8 cellular contexts compared by ENCODE assay signal in genomic region chr10:128211953-128212727, GRCh38.
DNase-seq lines count a peak whose midpoint lies in the region; ATAC-seq, FAIRE-seq and TF ChIP-seq lines count a peak whose summit lies in the region.

No MANE protein-coding gene starts in this region.

- H3K27ac ChIP-seq in breast epithelium: no peak overlapping the region
- no peak overlapping the region for H3K27ac ChIP-seq in kidney (ENCODE audit: low read depth in 2 of 2, low read length in 2 of 2)

- H3K9ac ChIP-seq in kidney (ENCODE audit: low read length in 2 of 2): no peak overlapping the region

- TF ChIP-seq CTCF in WI38 (IDR thresholded peaks at IDR 0.05; ENCODE audit: low read depth, low read length) (peak; percentile 84), breast epithelium (IDR thresholded peaks at IDR 0.05) (peak; percentile 49 to 86 (median 79)), kidney (IDR thresholded peaks at IDR 0.05; ENCODE audit: borderline replicate concordance, extremely low read depth, insufficient read depth) (peak; percentile 75)

- no peaks in the 10 kb centered on the region for H3K36me3 ChIP-seq in breast epithelium
- no peaks in the 10 kb centered on the region for H3K36me3 ChIP-seq in kidney (ENCODE audit: control insufficient read depth in 1 of 2, insufficient read depth in 2 of 2, low read length in 2 of 2)

- ATAC-seq in GM18861 (IDR thresholded peaks at IDR 0.05; ENCODE audit: unreplicated experiment): peak; percentile 97
- peak; percentile 96 for ATAC-seq in HG03064 (IDR thresholded peaks at IDR 0.05; ENCODE audit: low read depth, unreplicated experiment)

- DNase-seq in AG08395 (ENCODE audit: low spot score) (peak; percentile 89), NCI-H2171 (lab: John Stamatoyannopoulos, UW) (peak; percentile 59), breast epithelium (ENCODE audit: low spot score in 2 of 2) (peak; percentile 73 to 77), kidney (peak; percentile 93)
- DNase-seq in stimulated activated CD4-positive, alpha-beta T cell treated with anti-CD3 and anti-CD28 coated beads, Interleukin-1b, Interleukin-23, amount 100 ng/mL, for 1 hour (ENCODE audit: low read depth in 2 of 2): peak; percentile 63 to 70

- FAIRE-seq in kidney (lab: Jason Lieb, UNC): no peak

- H3K4me3 ChIP-seq in WI38 (ENCODE audit: low read depth, low read length) (0 out of 2 replicates have a peak overlapping the region, but pooled peaks have one; percentile 11), breast epithelium (peak overlapping the region in 2 of 3 donors; percentile 8 to 30), kidney (ENCODE audit: low read length in 2 of 2) (peak overlapping the region; percentile 28 to 37)

- intact Hi-C loops in breast epithelium (cut with DNase I; ENCODE audit: low total_unique reads): no loop called here
- intact Hi-C loops in kidney (cut with DNase I): no loop called here

- no peaks in the 10 kb centered on the region for H3K9me3 ChIP-seq in breast epithelium
- no peaks in the 10 kb centered on the region for H3K9me3 ChIP-seq in kidney (ENCODE audit: control insufficient read depth in 1 of 2, low read length in 2 of 2)

- no peaks in the 10 kb centered on the region for H3K4me1 ChIP-seq in breast epithelium
- no peaks in the 10 kb centered on the region for H3K4me1 ChIP-seq in kidney (ENCODE audit: control insufficient read depth in 1 of 2, insufficient read depth in 1 of 2, low read depth in 1 of 2, low read length in 2 of 2)

- no peak for TF ChIP-seq POLR2A in breast epithelium (IDR thresholded peaks at IDR 0.05)

- H3K27me3 ChIP-seq in breast epithelium: no peaks in the 10 kb centered on the region
